ENCODE assay signal across 9 cellular contexts in genomic region chrX:134542485-134542884, GRCh38.
A peak's percentile ranks its signal among the peaks of the same experiment; 100 is the strongest.
DNase-seq lines count a peak whose midpoint lies in the region; ATAC-seq and TF ChIP-seq lines count a peak whose summit lies in the region.
"Had no signal": no experiment of that assay in that cellular context is flagged by ENCODE, and none has a peak within 500 bp of the region (broad histone marks: within the 10 kb centered on the region; RNA-seq: fewer than 3 reads in every experiment).

No MANE protein-coding gene starts in this region.

- peak; percentile 28 for DNase-seq in Daoy (ENCODE audit: low read depth)
- DNase-seq in right atrium auricular region (ENCODE audit: low spot score), result peak; percentile 50
- DNase-seq in anterior cingulate cortex (lab: John Stamatoyannopoulos, UW), result no peak
- DNase-seq in NOMO-1 (lab: John Stamatoyannopoulos, UW; ENCODE audit: unreplicated experiment in 2 of 2), result no peak
- no peak for DNase-seq in NCI-H187 treated with DMSO at 0.1 percent for 48 hours (lab: John Stamatoyannopoulos, UW)

- H3K27ac ChIP-seq in OCI-LY3 (ENCODE audit: low read length) (no peak overlapping the region), right atrium auricular region (no peak overlapping the region)

- peak; percentile 53 for ATAC-seq in HG02763 (IDR thresholded peaks at IDR 0.05; ENCODE audit: unreplicated experiment)
- ATAC-seq in esophagus mucosa, result no peak

- H3K9me3 ChIP-seq in OCI-LY3 (ENCODE audit: insufficient read depth, low read length) (no peaks in the 10 kb centered on the region), right atrium auricular region (no peaks in the 10 kb centered on the region)

- H3K4me1 ChIP-seq in OCI-LY3 (ENCODE audit: low read length) (peaks cover 11% of the 10 kb centered on the region), right atrium auricular region (peaks cover 0 to 4% of the 10 kb centered on the region in 2 donors)

- H4K20me1 ChIP-seq in OCI-LY3 (ENCODE audit: insufficient read depth, low read length), result no peaks in the 10 kb centered on the region

- H3K9ac ChIP-seq in OCI-LY3 (ENCODE audit: low read length), result no peak overlapping the region

- H3K27me3 ChIP-seq in OCI-LY3 (ENCODE audit: low read depth, low read length) (no peaks in the 10 kb centered on the region), right atrium auricular region (peaks cover 0 to 15% of the 10 kb centered on the region in 2 donors)

- no peak for TF ChIP-seq CTCF in OCI-LY3 (IDR thresholded peaks at IDR 0.05; ENCODE audit: low read depth, low read length)
- TF ChIP-seq CTCF in right atrium auricular region (IDR thresholded peaks at IDR 0.05), result no peak

- H3K36me3 ChIP-seq in OCI-LY3 (replicated peaks; ENCODE audit: low read depth, low read length) (no peaks in the 10 kb centered on the region), right atrium auricular region (no peaks in the 10 kb centered on the region)

- H3K4me2 ChIP-seq in OCI-LY3 (ENCODE audit: low read length), result peak overlapping the region; percentile 24; the same call in 1 of the 2 replicates
- H3K4me2 ChIP-seq: smooth muscle cell had no signal

- peak overlapping the region; percentile 69 for H2AFZ ChIP-seq in OCI-LY3 (ENCODE audit: low read depth, low read length)

- H3K79me2 ChIP-seq in OCI-LY3 (ENCODE audit: low read length), result no peaks in the 10 kb centered on the region

- H3K4me3 ChIP-seq in OCI-LY3 (ENCODE audit: low read length) (no peak overlapping the region), right atrium auricular region (no peak overlapping the region)
- H3K4me3 ChIP-seq: smooth muscle cell had no signal

Comparison
In these comparisons a context has a peak if more than half of its experiments do, and no peak if none do; other contexts are left out.
1. DNase-seq: peak in Daoy (single experiment) and right atrium auricular region (single experiment); none in anterior cingulate cortex (0 of 58), NOMO-1 (0 of 2) and NCI-H187 treated with DMSO at 0.1 percent for 48 hours (single experiment).